Comparison of ENCODE assay signal across 1 cellular context in genomic region chr3:134351421-134351820, GRCh38.
TF ChIP-seq lines count a peak whose summit lies in the region.

No MANE protein-coding gene starts in this region.

TF ChIP-seq in H1, 55 proteins besides CTCF, POLR2A, EP300 and RAD21:
- no peak for TF ChIP-seq TBP (IDR thresholded peaks at IDR 0.05; ENCODE audit: low read depth, low read length)
- no peak for TF ChIP-seq CHD7 (IDR thresholded peaks at IDR 0.05; ENCODE audit: insufficient replicate concordance, low read length)
- no peak for TF ChIP-seq SIX5 (IDR thresholded peaks at IDR 0.05; ENCODE audit: low read depth, low read length)
- no peak for TF ChIP-seq EGR1 (IDR thresholded peaks at IDR 0.05; ENCODE audit: borderline replicate concordance, low read depth, low read length)
- no peak for TF ChIP-seq CREB1 (IDR thresholded peaks at IDR 0.05)
- no peak for TF ChIP-seq CBX5 (IDR thresholded peaks at IDR 0.05; ENCODE audit: low read depth, low read length)
- TF ChIP-seq POU5F1 (IDR thresholded peaks at IDR 0.05; ENCODE audit: low read depth, low read length) = no peak
- TF ChIP-seq SP1 (IDR thresholded peaks at IDR 0.05; ENCODE audit: low read depth, low read length) = no peak
- no peak for TF ChIP-seq ZNF274 (IDR thresholded peaks at IDR 0.05; ENCODE audit: borderline replicate concordance, extremely low read depth, low read length)
- TF ChIP-seq KDM4A (IDR thresholded peaks at IDR 0.05; ENCODE audit: low read depth, low read length, severe bottlenecking) = no peak
- TF ChIP-seq SAP30 (IDR thresholded peaks at IDR 0.05; ENCODE audit: insufficient read depth, insufficient replicate concordance, low read length) = no peak
- no peak for TF ChIP-seq ATF2 (IDR thresholded peaks at IDR 0.05; ENCODE audit: low read length)
- TF ChIP-seq RNF2 (IDR thresholded peaks at IDR 0.05; ENCODE audit: borderline replicate concordance, low read depth, low read length, missing control alignments, poor library complexity, severe bottlenecking) = no peak
- TF ChIP-seq SRF (IDR thresholded peaks at IDR 0.05; ENCODE audit: low read depth, low read length) = no peak
